In genomic region chr1:205283270-205284147, GRCh38 we compare ENCODE assay signal across 1 cellular context.
TF ChIP-seq lines count a peak whose summit lies in the region.

No MANE protein-coding gene starts in this region.

TF ChIP-seq in K562, 482 proteins besides CTCF, POLR2A, EP300 and RAD21:
- TF ChIP-seq HES1 (IDR thresholded peaks at IDR 0.05; ENCODE audit: low read depth) (no peak), CBFA2T2 (conservative IDR thresholded peaks at IDR 0.05) (no peak), C11orf30 (IDR thresholded peaks at IDR 0.05; ENCODE audit: low read depth) (peak; percentile 74), TARDBP (IDR thresholded peaks at IDR 0.05) (no peak), MAFF (IDR thresholded peaks at IDR 0.05; ENCODE audit: low read length) (peak; percentile 37; the same call in 1 of the 2 replicates), MTA2 (IDR thresholded peaks at IDR 0.05; ENCODE audit: low read depth) (0 out of 2 replicates have a peak, but pooled peaks have one; percentile 23), ZNF512 (tag; IDR thresholded peaks at IDR 0.05) (peak; percentile 91), ZNF316 (IDR thresholded peaks at IDR 0.05) (peak; percentile 83), MAFG (tag; conservative IDR thresholded peaks at IDR 0.05) (peak; percentile 59; the same call in 1 of the 2 replicates), MAFK (IDR thresholded peaks at IDR 0.05; ENCODE audit: low read length) (peak; percentile 38; the same call in 1 of the 2 replicates)
